Comparison of ENCODE assay signal across 8 cellular contexts in genomic region chr14:81221579-81222102, GRCh38.
DNase-seq lines count a peak whose midpoint lies in the region; ATAC-seq and TF ChIP-seq lines count a peak whose summit lies in the region.

No MANE protein-coding gene starts in this region.

- peak overlapping the region; percentile 99 for H3K27ac ChIP-seq in 22Rv1
- peak overlapping the region; percentile 99 for H3K27ac ChIP-seq in substantia nigra (ENCODE audit: low read depth, low read length, poor library complexity, severe bottlenecking)

- no peak for TF ChIP-seq CTCF in 22Rv1 (IDR thresholded peaks at IDR 0.05)

- H3K9me3 Mint-ChIP-seq in activated naive CD8-positive, alpha-beta T cell (ENCODE audit: low read depth): no peaks in the 10 kb centered on the region

- H3K36me3 Mint-ChIP-seq in activated naive CD8-positive, alpha-beta T cell: peaks cover 2% of the 10 kb centered on the region

- in situ Hi-C loops in HAP-1 (cut with MboI; ENCODE audit: low sequenced_read_pairs): no loop called here

- ATAC-seq in GM21447 (IDR thresholded peaks at IDR 0.05; ENCODE audit: unreplicated experiment) (no peak), HG02938 (IDR thresholded peaks at IDR 0.05; ENCODE audit: unreplicated experiment) (no peak)

- H3K9me3 ChIP-seq in HAP-1: no peaks in the 10 kb centered on the region

- no peak for DNase-seq in HAP-1 (ENCODE audit: low spot score in 2 of 2)
- peak; percentile 52 for DNase-seq in islet precursor cell
- peak in 6 of 49 donors; percentile 25 to 65 (median 41) for DNase-seq in substantia nigra (lab: John Stamatoyannopoulos, UW)
- DNase-seq in NCI-H1105 (lab: John Stamatoyannopoulos, UW): no peak

- peak overlapping the region; percentile 58 for H3K4me3 ChIP-seq in HAP-1

- H3K4me1 ChIP-seq in HAP-1: peaks cover 17% of the 10 kb centered on the region

- no peaks in the 10 kb centered on the region for H3K27me3 ChIP-seq in HAP-1 (ENCODE audit: low read depth)

- peaks cover 35% of the 10 kb centered on the region for H3K4me1 Mint-ChIP-seq in activated naive CD8-positive, alpha-beta T cell (ENCODE audit: low read depth)

- no peaks in the 10 kb centered on the region for H3K27me3 Mint-ChIP-seq in activated naive CD8-positive, alpha-beta T cell

- H3K36me3 ChIP-seq in HAP-1 (replicated peaks): no peaks in the 10 kb centered on the region

- peak overlapping the region; percentile 98 for H3K27ac Mint-ChIP-seq in activated naive CD8-positive, alpha-beta T cell

- peak overlapping the region; percentile 94 for H3K4me3 Mint-ChIP-seq in activated naive CD8-positive, alpha-beta T cell
